In genomic region chr1:31063636-31064035, GRCh38 we compare ENCODE assay signal across 8 cellular contexts. TPM values are rescaled to one million over a fixed set of nuclear protein-coding genes. Genes with fewer than 3 reads are reported as not detected.
DNase-seq lines count a peak whose midpoint lies in the region; ATAC-seq, FAIRE-seq and TF ChIP-seq lines count a peak whose summit lies in the region.

No MANE protein-coding gene starts in this region.

- TF ChIP-seq CTCF in epithelial cell of proximal tubule (conservative IDR thresholded peaks at IDR 0.05; ENCODE audit: low read depth, low read length), result no peak
- TF ChIP-seq CTCF in prostate gland (IDR thresholded peaks at IDR 0.05), result no peak

- no peaks in the 10 kb centered on the region for H3K9me3 ChIP-seq in prostate gland

- 3% methylated on average over 4 of the region's 4 CpGs for WGBS in prostate gland

- no peak for ATAC-seq in HG03196 (IDR thresholded peaks at IDR 0.05; ENCODE audit: unreplicated experiment)

- TF ChIP-seq POLR2A in prostate gland (IDR thresholded peaks at IDR 0.05), result no peak

- intact Hi-C loops in prostate gland (cut with DNase I) (loop anchor here (5.0 to 10.0 kb wide), 4 partner anchors 91 to 269 kb away; no protein-coding TSS in a partner anchor), head of caudate nucleus (cut with DNase I) (no loop called here)

- H3K4me3 ChIP-seq in epithelial cell of proximal tubule (ENCODE audit: low read depth, low read length), result peak overlapping the region; percentile 97
- H3K4me3 ChIP-seq in prostate gland, result peak overlapping the region; percentile 62 to 75

- H3K36me3 ChIP-seq in prostate gland, result peaks cover 0 to 4% of the 10 kb centered on the region in 2 donors

- DNase-seq in NCI-H1105 treated with DMSO at 0.1 percent for 48 hours (lab: John Stamatoyannopoulos, UW) (peak; percentile 21), NCI-H1105 (lab: John Stamatoyannopoulos, UW) (no peak), RCC 7860 (ENCODE audit: low spot score) (no peak), epithelial cell of proximal tubule (ENCODE audit: low read depth) (no peak), prostate gland (ENCODE audit: low spot score) (no peak), middle frontal gyrus (ENCODE audit: extremely low spot score, low spot score) (no peak), head of caudate nucleus (no peak)

- peak; percentile 35 for FAIRE-seq in RCC 7860 (lab: Jason Lieb, UNC)

- peaks cover 11% of the 10 kb centered on the region for H3K4me1 ChIP-seq in prostate gland (replicated peaks)

- no peaks in the 10 kb centered on the region for H3K27me3 ChIP-seq in prostate gland (replicated peaks; ENCODE audit: insufficient read depth)

- peak overlapping the region; percentile 96 to 99 for H3K27ac ChIP-seq in prostate gland

RNA-seq across cellular contexts. Expression of gene PUM1, which starts 1.9 kb away (rescaled TPM):
- total RNA-seq in epithelial cell of proximal tubule (42.4 and 51.4 TPM in 2 replicates), prostate gland (100 to 1,000 TPM in 1 of 2 donors, 10 to 100 TPM in 1; 80.3 to 120 TPM)
